In genomic region chr19:18278521-18279265, GRCh38 we compare ENCODE assay signal across 1 cellular context.
TF ChIP-seq lines count a peak whose summit lies in the region.

No MANE protein-coding gene starts in this region.

TF ChIP-seq in K562, 482 proteins besides CTCF, POLR2A, EP300 and RAD21 (continued from another document):
- TF ChIP-seq PREB (CRISPR knock-in tag; IDR thresholded peaks at IDR 0.05), result 0 out of 2 replicates have a peak, but pooled peaks have one; percentile 78
- peak in 1 of 2 experiments; percentile 48; a peak in 1 of 4 replicates for TF ChIP-seq TEAD1 (CRISPR knock-in tag; IDR thresholded peaks at IDR 0.05)
- TF ChIP-seq THRB (CRISPR knock-in tag; conservative IDR thresholded peaks at IDR 0.05), result no peak
- 0 out of 2 replicates have a peak, but pooled peaks have one; percentile 20 for TF ChIP-seq ZNF197 (CRISPR knock-in tag; IDR thresholded peaks at IDR 0.05; ENCODE audit: low read depth)
- peak; percentile 92 for TF ChIP-seq SMARCA5 (IDR thresholded peaks at IDR 0.05)
- TF ChIP-seq RBFOX2 (IDR thresholded peaks at IDR 0.05; ENCODE audit: low read depth, low read length), result peak; percentile 40
- peak; percentile 95 for TF ChIP-seq RBM25 (IDR thresholded peaks at IDR 0.05; ENCODE audit: low read depth, low read length, severe bottlenecking)
- TF ChIP-seq ZBTB2 (IDR thresholded peaks at IDR 0.05), result no peak
- no peak for TF ChIP-seq ZNF212 (CRISPR knock-in tag; IDR thresholded peaks at IDR 0.05)
- 0 out of 2 replicates have a peak, but pooled peaks have one; percentile 24 for TF ChIP-seq ZNF740 (CRISPR knock-in tag; IDR thresholded peaks at IDR 0.05)
- no peak for TF ChIP-seq ZNF740 (tag; IDR thresholded peaks at IDR 0.05)
- TF ChIP-seq ZNF717 (CRISPR knock-in tag; IDR thresholded peaks at IDR 0.05), result 0 out of 2 replicates have a peak, but pooled peaks have one; percentile 47
- TF ChIP-seq SMAD1 (IDR thresholded peaks at IDR 0.05; ENCODE audit: low read depth, low read length, partially characterized antibody), result peak; percentile 27
- TF ChIP-seq PHF20 (IDR thresholded peaks at IDR 0.05; ENCODE audit: partially characterized antibody), result peak; percentile 20
- 0 out of 2 replicates have a peak, but pooled peaks have one; percentile 31 for TF ChIP-seq E2F4 (CRISPR knock-in tag; IDR thresholded peaks at IDR 0.05; ENCODE audit: low read depth)
- TF ChIP-seq ZNF766 (CRISPR knock-in tag; conservative IDR thresholded peaks at IDR 0.05), result no peak
- no peak for TF ChIP-seq NR2C2 (CRISPR knock-in tag; IDR thresholded peaks at IDR 0.05)
- 0 out of 2 replicates have a peak, but pooled peaks have one; percentile 46 for TF ChIP-seq NR2C2 (tag; IDR thresholded peaks at IDR 0.05)
- no peak for TF ChIP-seq MAFG (tag; conservative IDR thresholded peaks at IDR 0.05)
- TF ChIP-seq KAT7 (CRISPR knock-in tag; IDR thresholded peaks at IDR 0.05; ENCODE audit: borderline replicate concordance), result 0 out of 2 replicates have a peak, but pooled peaks have one; percentile 20
- TF ChIP-seq ADNP (tag; IDR thresholded peaks at IDR 0.05), result peak; percentile 79
- peak; percentile 38; the same call in 1 of the 2 replicates for TF ChIP-seq FOXP1 (CRISPR knock-in tag; IDR thresholded peaks at IDR 0.05)
- no peak for TF ChIP-seq ZNF512 (tag; IDR thresholded peaks at IDR 0.05)
- no peak for TF ChIP-seq PURB (CRISPR knock-in tag; IDR thresholded peaks at IDR 0.05; ENCODE audit: low read depth)
- peak; percentile 90 for TF ChIP-seq BRD9 (IDR thresholded peaks at IDR 0.05; ENCODE audit: low read depth, partially characterized antibody)
- peak; percentile 55 for TF ChIP-seq POLR2G (IDR thresholded peaks at IDR 0.05; ENCODE audit: low read depth, low read length)
- TF ChIP-seq KDM2B (CRISPR knock-in tag; IDR thresholded peaks at IDR 0.05), result no peak
- peak; percentile 0 for TF ChIP-seq POLR2B (IDR thresholded peaks at IDR 0.05; ENCODE audit: low read depth, partially characterized antibody)
- TF ChIP-seq U2AF2 (optimal IDR thresholded peaks at IDR 0.05; ENCODE audit: low read depth, low read length), result no peak
- peak; percentile 49 for TF ChIP-seq POLR2AphosphoS2 (IDR thresholded peaks at IDR 0.05; ENCODE audit: low read length)
- no peak for TF ChIP-seq HSF4 (CRISPR knock-in tag; IDR thresholded peaks at IDR 0.05; ENCODE audit: borderline replicate concordance)
- TF ChIP-seq ZFP91 (CRISPR knock-in tag; IDR thresholded peaks at IDR 0.05), result peak; percentile 77; the same call in 1 of the 2 replicates
- TF ChIP-seq ZNF282 (CRISPR knock-in tag; IDR thresholded peaks at IDR 0.05), result 0 out of 2 replicates have a peak, but pooled peaks have one; percentile 42
- TF ChIP-seq ZNF143 (CRISPR knock-in tag; IDR thresholded peaks at IDR 0.05), result 0 out of 2 replicates have a peak, but pooled peaks have one; percentile 46
- TF ChIP-seq PHB2 (IDR thresholded peaks at IDR 0.05; ENCODE audit: low read depth), result no peak
- TF ChIP-seq NCOA4 (IDR thresholded peaks at IDR 0.05; ENCODE audit: partially characterized antibody), result no peak
- TF ChIP-seq PTBP1 (IDR thresholded peaks at IDR 0.05; ENCODE audit: low read depth, low read length), result no peak
- no peak for TF ChIP-seq ZC3H8 (IDR thresholded peaks at IDR 0.05)
- TF ChIP-seq RCOR1 (IDR thresholded peaks at IDR 0.05; ENCODE audit: borderline replicate concordance in 1 of 2, low read depth in 2 of 2, low read length in 2 of 2), result peak in 1 of 2 experiments; percentile 16; a peak in 1 of 4 replicates
- TF ChIP-seq SP1 (CRISPR knock-in tag; IDR thresholded peaks at IDR 0.05), result peak; percentile 38
- peak; percentile 33 to 80; a peak in 2 of 4 replicates for TF ChIP-seq KDM1A (IDR thresholded peaks at IDR 0.05)
- TF ChIP-seq MTF1 (CRISPR knock-in tag; IDR thresholded peaks at IDR 0.05; ENCODE audit: borderline replicate concordance), result no peak
- TF ChIP-seq GABPB1 (CRISPR knock-in tag; IDR thresholded peaks at IDR 0.05), result 0 out of 2 replicates have a peak, but pooled peaks have one; percentile 34
- 0 out of 4 replicates have a peak, but pooled peaks of 1 of the 2 experiments have one; percentile 16 for TF ChIP-seq ZMIZ1 (IDR thresholded peaks at IDR 0.05; ENCODE audit: low read depth in 2 of 2, low read length in 2 of 2)
- TF ChIP-seq NR1H2 (CRISPR knock-in tag; IDR thresholded peaks at IDR 0.05), result no peak
